ENCODE assay signal across 11 cellular contexts in the genomic region with DNA sequence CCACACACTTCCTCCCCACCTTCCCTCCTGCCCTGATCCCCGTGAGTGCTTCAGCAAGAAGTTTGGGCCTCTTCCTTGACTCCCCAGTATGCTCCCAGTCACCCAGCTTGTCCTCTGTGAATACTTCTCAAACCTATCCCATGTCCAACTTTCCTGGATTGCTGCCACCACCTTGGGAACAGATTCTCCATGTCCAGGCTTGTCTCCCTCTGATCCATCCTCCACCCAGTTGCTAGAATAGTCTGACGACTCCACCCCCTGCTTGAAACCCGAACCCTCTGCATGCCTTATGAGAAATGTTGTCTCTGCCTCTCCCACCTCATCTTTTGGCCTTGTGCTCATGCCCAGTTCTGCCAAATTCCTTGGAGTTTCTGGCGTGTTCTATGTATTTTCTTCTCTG.
DNase-seq lines count a peak whose midpoint lies in the region; ATAC-seq, FAIRE-seq and TF ChIP-seq lines count a peak whose summit lies in the region.
"Had no signal": no experiment of that assay in that cellular context is flagged by ENCODE, and none has a peak within 500 bp of the region (broad histone marks: within the 10 kb centered on the region; RNA-seq: fewer than 3 reads in every experiment).

No MANE protein-coding gene starts in this region.

- H3K36me3 ChIP-seq in bronchial epithelial cell (ENCODE audit: control insufficient read depth, insufficient read depth, low read length) (no peaks in the 10 kb centered on the region), left lung (no peaks in the 10 kb centered on the region)
- H3K36me3 ChIP-seq: BE2C, Peyer's patch had no signal

- H3K27ac Mint-ChIP-seq in activated T-helper 1 cell treated with anti-CD3 and anti-CD28 coated beads, Interleukin-12 subunit alpha, Interleukin-12 subunit beta, Interleukin-2, Interleukin-4 antibody, amounts not matched to agents 30 ng/mL and 10 ng/mL and 1 ng/mL, durations not matched to agents 14 hours and 24 hours and 36 hours, result no peak overlapping the region

- no peaks in the 10 kb centered on the region for H3K36me3 Mint-ChIP-seq in activated T-helper 1 cell treated with anti-CD3 and anti-CD28 coated beads, Interleukin-12 subunit alpha, Interleukin-12 subunit beta, Interleukin-2, Interleukin-4 antibody, amounts not matched to agents 30 ng/mL and 10 ng/mL and 1 ng/mL, durations not matched to agents 14 hours and 24 hours and 36 hours (ENCODE audit: low read depth)
- no peaks in the 10 kb centered on the region for H3K36me3 Mint-ChIP-seq in activated T-cell treated with anti-CD3 and anti-CD28 coated beads, Interleukin-2, amount 50 U/mL, for 4 hours (ENCODE audit: insufficient read depth)

- FAIRE-seq in bronchial epithelial cell (lab: Jason Lieb, UNC), result peak; percentile 99

- H3K27me3 Mint-ChIP-seq in activated T-helper 1 cell treated with anti-CD3 and anti-CD28 coated beads, Interleukin-12 subunit alpha, Interleukin-12 subunit beta, Interleukin-2, Interleukin-4 antibody, amounts not matched to agents 30 ng/mL and 10 ng/mL and 1 ng/mL, durations not matched to agents 14 hours and 24 hours and 36 hours (ENCODE audit: insufficient read depth), result peaks cover 2% of the 10 kb centered on the region
- peaks cover under 1% of the 10 kb centered on the region for H3K27me3 Mint-ChIP-seq in activated T-cell treated with anti-CD3 and anti-CD28 coated beads, Interleukin-2, amount 50 U/mL, for 4 hours (ENCODE audit: low read depth)

- H3K4me1 Mint-ChIP-seq in activated T-helper 1 cell treated with anti-CD3 and anti-CD28 coated beads, Interleukin-12 subunit alpha, Interleukin-12 subunit beta, Interleukin-2, Interleukin-4 antibody, amounts not matched to agents 30 ng/mL and 10 ng/mL and 1 ng/mL, durations not matched to agents 14 hours and 24 hours and 36 hours (ENCODE audit: low read depth), result peaks cover 19% of the 10 kb centered on the region
- H3K4me1 Mint-ChIP-seq in activated T-cell treated with anti-CD3 and anti-CD28 coated beads, Interleukin-2, amount 50 U/mL, for 4 hours (ENCODE audit: low read depth), result peaks cover 2% of the 10 kb centered on the region

- H3K4me3 ChIP-seq in bronchial epithelial cell (ENCODE audit: low read depth, low read length), result no peak overlapping the region
- H3K4me3 ChIP-seq in left lung, result no peak overlapping the region
- H3K4me3 ChIP-seq: Peyer's patch had no signal

- no peaks in the 10 kb centered on the region for H3K4me1 ChIP-seq in left lung
- H3K4me1 ChIP-seq: BE2C, Peyer's patch had no signal

- DNase-seq in Caki2 (ENCODE audit: low read depth) (peak; percentile 10), NCI-H1105 (lab: John Stamatoyannopoulos, UW) (peak; percentile 16), bronchial epithelial cell (ENCODE audit: low read depth) (peak; percentile 99), left lung (no peak), COLO668 (lab: John Stamatoyannopoulos, UW; ENCODE audit: unreplicated experiment) (no peak)
- no peak for DNase-seq in activated T-helper 1 cell treated with anti-CD3 and anti-CD28 coated beads, Interleukin-12 subunit alpha, Interleukin-12 subunit beta, Interleukin-2, Interleukin-4 antibody, amounts not matched to agents 30 ng/mL and 10 ng/mL and 1 ng/mL, durations not matched to agents 14 hours and 24 hours and 36 hours (ENCODE audit: low spot score)
- no peak for DNase-seq in activated T-cell treated with anti-CD3 and anti-CD28 coated beads, Interleukin-2, amount 50 U/mL, for 4 hours
- DNase-seq: BE2C, Peyer's patch had no signal

- H3K27me3 ChIP-seq in bronchial epithelial cell (ENCODE audit: control insufficient read depth, insufficient read depth, low read length) (no peaks in the 10 kb centered on the region), left lung (no peaks in the 10 kb centered on the region)
- H3K27me3 ChIP-seq: Peyer's patch had no signal

- no peak overlapping the region for H3K27ac ChIP-seq in left lung
- H3K27ac ChIP-seq: Peyer's patch, VCaP had no signal

- intact Hi-C loops in left lung (cut with DNase I), result no loop called here
- intact Hi-C loops in activated T-helper 1 cell treated with anti-CD3 and anti-CD28 coated beads, Interleukin-12 subunit alpha, Interleukin-12 subunit beta, Interleukin-2, Interleukin-4 antibody, amounts not matched to agents 30 ng/mL and 10 ng/mL and 1 ng/mL, durations not matched to agents 14 hours and 24 hours and 36 hours (cut with micrococcal nuclease), result no loop called here

- H3K9me3 Mint-ChIP-seq in activated T-helper 1 cell treated with anti-CD3 and anti-CD28 coated beads, Interleukin-12 subunit alpha, Interleukin-12 subunit beta, Interleukin-2, Interleukin-4 antibody, amounts not matched to agents 30 ng/mL and 10 ng/mL and 1 ng/mL, durations not matched to agents 14 hours and 24 hours and 36 hours, result peaks cover 11% of the 10 kb centered on the region
- H3K9me3 Mint-ChIP-seq in activated T-cell treated with anti-CD3 and anti-CD28 coated beads, Interleukin-2, amount 50 U/mL, for 4 hours, result no peaks in the 10 kb centered on the region

- no peaks in the 10 kb centered on the region for H3K9me3 ChIP-seq in left lung
- H3K9me3 ChIP-seq: BE2C, Peyer's patch had no signal

- no peak overlapping the region for H3K4me3 Mint-ChIP-seq in activated T-helper 1 cell treated with anti-CD3 and anti-CD28 coated beads, Interleukin-12 subunit alpha, Interleukin-12 subunit beta, Interleukin-2, Interleukin-4 antibody, amounts not matched to agents 30 ng/mL and 10 ng/mL and 1 ng/mL, durations not matched to agents 14 hours and 24 hours and 36 hours
- H3K4me3 Mint-ChIP-seq in activated T-cell treated with anti-CD3 and anti-CD28 coated beads, Interleukin-2, amount 50 U/mL, for 4 hours, result no peak overlapping the region

- no peak for TF ChIP-seq CTCF in bronchial epithelial cell (IDR thresholded peaks at IDR 0.05; ENCODE audit: insufficient read depth, low read length, severe bottlenecking)
- no peak for TF ChIP-seq CTCF in left lung (IDR thresholded peaks at IDR 0.05)

- ATAC-seq in left lung (peak; percentile 13), GM21717 (IDR thresholded peaks at IDR 0.05; ENCODE audit: unreplicated experiment) (no peak)
- ATAC-seq in activated T-cell treated with anti-CD3 and anti-CD28 coated beads, Interleukin-2, amount 50 U/mL, for 4 hours, result no peak

- in situ Hi-C loops in Caki2 (cut with HindIII; ENCODE audit: low pct_unique_long_range_greater_than_20kb, low sequenced_read_pairs), result no loop called here

Comparison
In these comparisons a context has a peak if more than half of its experiments do, and no peak if none do; other contexts are left out.
1. DNase-seq: peak in Caki2 (single experiment), NCI-H1105 (single experiment) and bronchial epithelial cell (single experiment); none in left lung (0 of 2), COLO668 (single experiment), activated T-helper 1 cell treated with anti-CD3 and anti-CD28 coated beads, Interleukin-12 subunit alpha, Interleukin-12 subunit beta, Interleukin-2, Interleukin-4 antibody, amounts not matched to agents 30 ng/mL and 10 ng/mL and 1 ng/mL, durations not matched to agents 14 hours and 24 hours and 36 hours (single experiment) and activated T-cell treated with anti-CD3 and anti-CD28 coated beads, Interleukin-2, amount 50 U/mL, for 4 hours (single experiment).